Comparison of ENCODE assay signal across 11 cellular contexts in genomic region chr5:139268364-139269202, GRCh38. TPM values are rescaled to one million over a fixed set of nuclear protein-coding genes. Genes with fewer than 3 reads are reported as not detected.
DNase-seq lines count a peak whose midpoint lies in the region; ATAC-seq and TF ChIP-seq lines count a peak whose summit lies in the region.
"Had no signal": no experiment of that assay in that cellular context is flagged by ENCODE, and none has a peak within 500 bp of the region (broad histone marks: within the 10 kb centered on the region; RNA-seq: fewer than 3 reads in every experiment).

No MANE protein-coding gene starts in this region.

- H3K36me3 ChIP-seq in Panc1 (ENCODE audit: control insufficient read depth, insufficient read depth, low read length) = no peaks in the 10 kb centered on the region
- no peaks in the 10 kb centered on the region for H3K36me3 ChIP-seq in heart right ventricle
- no peaks in the 10 kb centered on the region for H3K36me3 ChIP-seq in stomach smooth muscle (ENCODE audit: control insufficient read depth in 2 of 2, insufficient read depth in 2 of 2, low read length in 2 of 2)
- H3K36me3 ChIP-seq: stomach had no signal

- peaks cover 2% of the 10 kb centered on the region for H3K27me3 Mint-ChIP-seq in activated CD8-positive, alpha-beta T cell treated with anti-CD3 and anti-CD28 coated beads for 36 hours
- peaks cover 4% of the 10 kb centered on the region for H3K27me3 Mint-ChIP-seq in activated CD8-positive, alpha-beta T cell treated with anti-CD3 and anti-CD28 coated beads, Interleukin-2, amount 10 ng/mL, durations not matched to agents 7 days and 5 days (ENCODE audit: low read depth)

- H3K9me3 ChIP-seq in Panc1 (ENCODE audit: control insufficient read depth, insufficient read depth, low read depth, low read length) = no peaks in the 10 kb centered on the region
- H3K9me3 ChIP-seq in heart right ventricle = no peaks in the 10 kb centered on the region
- H3K9me3 ChIP-seq in stomach smooth muscle (ENCODE audit: control insufficient read depth in 2 of 2, low read length in 2 of 2) = no peaks in the 10 kb centered on the region
- H3K9me3 ChIP-seq: stomach had no signal

- H3K4me1 Mint-ChIP-seq in activated CD8-positive, alpha-beta T cell treated with anti-CD3 and anti-CD28 coated beads for 36 hours (ENCODE audit: low read depth) = peaks cover 39% of the 10 kb centered on the region
- peaks cover 23% of the 10 kb centered on the region for H3K4me1 Mint-ChIP-seq in activated CD8-positive, alpha-beta T cell treated with anti-CD3 and anti-CD28 coated beads, Interleukin-2, amount 10 ng/mL, durations not matched to agents 7 days and 5 days (ENCODE audit: low read depth)

- H3K4me3 Mint-ChIP-seq in activated CD8-positive, alpha-beta T cell treated with anti-CD3 and anti-CD28 coated beads for 36 hours = no peak overlapping the region
- H3K4me3 Mint-ChIP-seq in activated CD8-positive, alpha-beta T cell treated with anti-CD3 and anti-CD28 coated beads, Interleukin-2, amount 10 ng/mL, durations not matched to agents 7 days and 5 days = no peak overlapping the region

- POLR2A ChIA-PET in activated CD8-positive, alpha-beta T cell treated with anti-CD3 and anti-CD28 coated beads for 36 hours (lab: Charles Lee) = interaction anchor here (1.0 to 1.5 kb wide), 5 partner anchors 8 to 90 kb away, joined by 3 to 4 read pairs (median 3); partner anchors contain the start of gene PAIP2
- POLR2A ChIA-PET in activated CD8-positive, alpha-beta T cell treated with anti-CD3 and anti-CD28 coated beads, Interleukin-2, amount 10 ng/mL, durations not matched to agents 7 days and 5 days (lab: Charles Lee) = interaction anchor here (1.2 kb wide), 1 partner anchor 25 kb away, joined by 4 read pairs; the partner anchor contains the start of gene MATR3
- POLR2A ChIA-PET in Panc1 (lab: Charles Lee) = interaction anchor here (0.6 kb wide), 1 partner anchor 645 kb away, joined by 4 read pairs; no protein-coding TSS in a partner anchor

- H3K27ac ChIP-seq in Panc1 (ENCODE audit: low read length) (no peak overlapping the region), heart right ventricle (peak overlapping the region; percentile 31 to 79 (median 68)), stomach smooth muscle (ENCODE audit: low read length) (peak overlapping the region; percentile 18)

- no peak overlapping the region for H3K4me3 ChIP-seq in Panc1 (ENCODE audit: low read depth in 2 of 2, low read length in 2 of 2)
- no peak overlapping the region for H3K4me3 ChIP-seq in heart right ventricle
- no peak overlapping the region for H3K4me3 ChIP-seq in stomach smooth muscle (ENCODE audit: low read length in 2 of 2)
- H3K4me3 ChIP-seq: stomach had no signal

- no peak for TF ChIP-seq CTCF in activated CD8-positive, alpha-beta T cell treated with anti-CD3 and anti-CD28 coated beads for 36 hours (IDR thresholded peaks at IDR 0.05)
- peak; percentile 38 for TF ChIP-seq CTCF in Panc1 (IDR thresholded peaks at IDR 0.05)
- peak in 5 of 9 donors; percentile 8 to 48 (median 42) for TF ChIP-seq CTCF in heart right ventricle (IDR thresholded peaks at IDR 0.05)

- no peaks in the 10 kb centered on the region for H3K36me3 Mint-ChIP-seq in activated CD8-positive, alpha-beta T cell treated with anti-CD3 and anti-CD28 coated beads for 36 hours (ENCODE audit: low read depth)
- no peaks in the 10 kb centered on the region for H3K36me3 Mint-ChIP-seq in activated CD8-positive, alpha-beta T cell treated with anti-CD3 and anti-CD28 coated beads, Interleukin-2, amount 10 ng/mL, durations not matched to agents 7 days and 5 days (ENCODE audit: low read depth)

- H3K9me3 Mint-ChIP-seq in activated CD8-positive, alpha-beta T cell treated with anti-CD3 and anti-CD28 coated beads for 36 hours = no peaks in the 10 kb centered on the region
- H3K9me3 Mint-ChIP-seq in activated CD8-positive, alpha-beta T cell treated with anti-CD3 and anti-CD28 coated beads, Interleukin-2, amount 10 ng/mL, durations not matched to agents 7 days and 5 days (ENCODE audit: insufficient read depth) = no peaks in the 10 kb centered on the region

- CTCF ChIA-PET in activated CD8-positive, alpha-beta T cell treated with anti-CD3 and anti-CD28 coated beads for 36 hours (lab: Charles Lee) = interaction anchor here (0.5 to 1.7 kb wide), 5 partner anchors 12 to 478 kb away, joined by 3 to 7 read pairs (median 3); no protein-coding TSS in a partner anchor
- CTCF ChIA-PET in activated CD8-positive, alpha-beta T cell treated with anti-CD3 and anti-CD28 coated beads, Interleukin-2, amount 10 ng/mL, durations not matched to agents 7 days and 5 days (lab: Charles Lee) = interaction anchor here (0.6 to 2.1 kb wide), 3 partner anchors 18 to 562 kb away, joined by 3 to 8 read pairs (median 6); no protein-coding TSS in a partner anchor
- CTCF ChIA-PET in Panc1 (lab: Charles Lee) = interaction anchor here (0.6 kb wide), 1 partner anchor 73 kb away, joined by 3 read pairs; no protein-coding TSS in a partner anchor

- no peak for DNase-seq in activated CD8-positive, alpha-beta T cell treated with anti-CD3 and anti-CD28 coated beads for 36 hours
- no peak for DNase-seq in activated CD8-positive, alpha-beta T cell treated with anti-CD3 and anti-CD28 coated beads, Interleukin-2, amount 10 ng/mL, durations not matched to agents 7 days and 5 days
- DNase-seq in Panc1 (ENCODE audit: low read depth, low spot score) (no peak), heart right ventricle (no peak), GOT3 (lab: John Stamatoyannopoulos, UW) (no peak), SKM-1 (lab: John Stamatoyannopoulos, UW; ENCODE audit: unreplicated experiment) (no peak)
- DNase-seq: cortex of kidney, small intestine, stomach had no signal

- H3K27me3 ChIP-seq in Panc1 (ENCODE audit: control insufficient read depth, insufficient read depth, low read length) (no peaks in the 10 kb centered on the region), heart right ventricle (no peaks in the 10 kb centered on the region), stomach smooth muscle (ENCODE audit: control insufficient read depth in 1 of 2, insufficient read depth in 2 of 2, low read length in 2 of 2) (no peaks in the 10 kb centered on the region)
- H3K27me3 ChIP-seq: stomach had no signal

- H3K9ac ChIP-seq in stomach smooth muscle (ENCODE audit: low read length in 2 of 2) = no peak overlapping the region

- peak overlapping the region; percentile 26 for H3K27ac Mint-ChIP-seq in activated CD8-positive, alpha-beta T cell treated with anti-CD3 and anti-CD28 coated beads for 36 hours
- no peak overlapping the region for H3K27ac Mint-ChIP-seq in activated CD8-positive, alpha-beta T cell treated with anti-CD3 and anti-CD28 coated beads, Interleukin-2, amount 10 ng/mL, durations not matched to agents 7 days and 5 days

- intact Hi-C loops in activated CD8-positive, alpha-beta T cell treated with anti-CD3 and anti-CD28 coated beads for 36 hours (cut with micrococcal nuclease) = loop anchor here (10.0 kb wide), 2 partner anchors 444 to 694 kb away; partner anchors contain the start of gene HSPA9
- intact Hi-C loops in Panc1 (cut with micrococcal nuclease; ENCODE audit: unreplicated experiment) = loop anchor here (10.0 kb wide), 2 partner anchors 334 to 624 kb away; no protein-coding TSS in a partner anchor
- intact Hi-C loops in heart right ventricle (cut with DNase I) = loop anchor here in 8 of 10 donors (2.0 to 10.0 kb wide), 7 partner anchors 174 to 694 kb away; partner anchors contain the start of genes CTNNA1 (in 2 of the 8) and HSPA9 (in 1 of the 8)

- ATAC-seq in activated CD8-positive, alpha-beta T cell treated with anti-CD3 and anti-CD28 coated beads for 36 hours = no peak
- no peak for ATAC-seq in activated CD8-positive, alpha-beta T cell treated with anti-CD3 and anti-CD28 coated beads, Interleukin-2, amount 10 ng/mL, durations not matched to agents 7 days and 5 days
- ATAC-seq in Panc1 = no peak
- ATAC-seq in heart right ventricle = peak in 6 of 8 donors; percentile 19 to 43 (median 35)
- ATAC-seq in HG02623 (IDR thresholded peaks at IDR 0.05; ENCODE audit: unreplicated experiment) = no peak

- in situ Hi-C loops in Panc1 (cut with HindIII; ENCODE audit: low pct_unique_long_range_greater_than_20kb, low sequenced_read_pairs) = no loop called here

- 44 to 55% methylated on average over 5 of the region's 5 CpGs for WGBS in heart right ventricle, 2 donors

- BruUV-seq in Panc1 (replicated peaks; lab: Mats Ljungman, UMichigan) = no TSS peak

- H3K4me1 ChIP-seq in Panc1 (ENCODE audit: control insufficient read depth, insufficient read depth, low read length) = peaks cover 21% of the 10 kb centered on the region
- H3K4me1 ChIP-seq in heart right ventricle = peaks cover 11 to 46% (median 29%) of the 10 kb centered on the region in 9 donors
- H3K4me1 ChIP-seq in stomach smooth muscle (ENCODE audit: control insufficient read depth, insufficient read depth, low read length) = peaks cover 27% of the 10 kb centered on the region

RNA-seq across cellular contexts. Expression of gene MATR3, which starts 25.0 kb away (rescaled TPM):
- 100 to 1,000 TPM; 181 to 209 TPM for total RNA-seq in activated CD8-positive, alpha-beta T cell treated with anti-CD3 and anti-CD28 coated beads for 36 hours
- 100 to 1,000 TPM; 174 to 176 TPM for total RNA-seq in activated CD8-positive, alpha-beta T cell treated with anti-CD3 and anti-CD28 coated beads, Interleukin-2, amount 10 ng/mL, durations not matched to agents 7 days and 5 days
- 194 TPM for total RNA-seq in Panc1 (2021; ENCODE audit: unreplicated experiment)
- 122 TPM for polyA plus RNA-seq in Panc1 (2012; ENCODE audit: insufficient read length)
- total RNA-seq in heart right ventricle = 100 to 1,000 TPM; 122 to 209 (median 176) TPM
- 100 to 1,000 TPM in 1 of 2 donors, 10 to 100 TPM in 1; 86.8 to 134 TPM for polyA plus RNA-seq in heart right ventricle

Comparison
In these comparisons a context has a peak if more than half of its experiments do, and no peak if none do; other contexts are left out.
1. ATAC-seq: peak in heart right ventricle (6 of 8); none in activated CD8-positive, alpha-beta T cell treated with anti-CD3 and anti-CD28 coated beads for 36 hours (single experiment), activated CD8-positive, alpha-beta T cell treated with anti-CD3 and anti-CD28 coated beads, Interleukin-2, amount 10 ng/mL, durations not matched to agents 7 days and 5 days (single experiment), Panc1 (single experiment) and HG02623 (single experiment).